Comparison of ENCODE assay signal across 8 cellular contexts in the genomic region with DNA sequence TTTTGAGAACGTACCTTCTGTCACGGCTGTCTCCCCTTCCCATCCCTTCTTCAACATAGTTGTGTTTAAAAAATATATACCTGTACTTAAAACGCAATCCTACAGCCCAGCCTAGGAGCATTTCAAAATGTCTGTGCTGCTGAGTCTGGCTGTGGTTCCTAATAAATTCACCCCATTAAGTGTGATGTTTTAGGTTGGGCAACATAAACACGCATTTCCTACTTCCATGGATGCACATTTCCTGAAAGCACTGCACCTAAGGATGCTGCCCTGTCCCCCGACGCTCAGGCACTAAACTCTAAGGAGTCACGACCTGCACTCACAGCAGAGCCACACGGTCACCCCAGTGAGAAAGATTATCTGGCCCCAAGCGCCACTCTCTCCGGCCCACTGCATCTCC. TPM values are rescaled to one million over a fixed set of nuclear protein-coding genes. Genes with fewer than 3 reads are reported as not detected.
A peak's percentile ranks its signal among the peaks of the same experiment; 100 is the strongest.
DNase-seq lines count a peak whose midpoint lies in the region; ATAC-seq and TF ChIP-seq lines count a peak whose summit lies in the region.

No MANE protein-coding gene starts in this region.

- POLR2A ChIA-PET in A673 (lab: Charles Lee; ENCODE audit: low non-redundant PET) (interaction anchor here (0.6 kb wide), 1 partner anchor 96 kb away, joined by 4 read pairs; no protein-coding TSS in a partner anchor), MCF 10A (lab: Yijun Ruan, JAX) (interaction anchor here (0.6 to 1.7 kb wide), 10 partner anchors 12 to 519 kb away, joined by 3 to 19 read pairs (median 4); a partner anchor contains a TSS)

- H3K4me1 Mint-ChIP-seq in MCF 10A (ENCODE audit: insufficient read depth, unreplicated experiment) (peaks cover 34% of the 10 kb centered on the region), memory B cell (peaks cover 41% of the 10 kb centered on the region)

- H3K27ac ChIP-seq in A673 (ENCODE audit: low read depth, low read length, poor library complexity, severe bottlenecking) (peak overlapping the region; percentile 97), KMS-11 (peak overlapping the region; percentile 96), vagina (peak overlapping the region; percentile 99)

- H3K79me2 ChIP-seq in KMS-11 (ENCODE audit: insufficient read depth, low read depth): peaks cover 59% of the 10 kb centered on the region

- H3K4me3 ChIP-seq in A673 (ENCODE audit: low read depth, low read length, poor library complexity, severe bottlenecking) (peak overlapping the region; percentile 82), KMS-11 (IDR thresholded peaks at IDR 0.05; ENCODE audit: insufficient read depth, low read depth, low read length) (no peak overlapping the region), vagina (peak overlapping the region; percentile 84 to 89)

- peak overlapping the region; percentile 89 for H3K4me3 Mint-ChIP-seq in MCF 10A (ENCODE audit: unreplicated experiment)
- H3K4me3 Mint-ChIP-seq in memory B cell: peak overlapping the region; percentile 94

- no peaks in the 10 kb centered on the region for H4K20me1 ChIP-seq in KMS-11 (ENCODE audit: insufficient read depth)

- TF ChIP-seq CTCF in A673 (conservative IDR thresholded peaks at IDR 0.05; ENCODE audit: low read depth, low read length): no peak
- TF ChIP-seq CTCF in KMS-11 (conservative IDR thresholded peaks at IDR 0.05; ENCODE audit: low read depth, low read length): no peak
- TF ChIP-seq CTCF in MCF 10A (IDR thresholded peaks at IDR 0.05; ENCODE audit: unreplicated experiment): no peak
- no peak for TF ChIP-seq CTCF in vagina (IDR thresholded peaks at IDR 0.05)

- H3K4me2 ChIP-seq in KMS-11: peak overlapping the region; percentile 86

- no peak for DNase-seq in A673 (ENCODE audit: low spot score)
- DNase-seq in MCF 10A (ENCODE audit: unreplicated experiment): peak; percentile 55
- DNase-seq in memory B cell (ENCODE audit: low spot score in 2 of 2): no peak
- DNase-seq in vagina (ENCODE audit: extremely low spot score in 2 of 2): no peak
- DNase-seq in activated gamma-delta T cell treated with Interleukin-2 at 50 U/mL for 16 hours: no peak

- H3K27me3 ChIP-seq in A673 (replicated peaks; ENCODE audit: insufficient read depth, low read depth, low read length, poor library complexity) (no peaks in the 10 kb centered on the region), KMS-11 (ENCODE audit: insufficient read depth, low read depth) (no peaks in the 10 kb centered on the region), vagina (no peaks in the 10 kb centered on the region)

- CTCF ChIA-PET in A673 (lab: Charles Lee): no interaction called here
- CTCF ChIA-PET in MCF 10A (lab: Yijun Ruan, JAX): interaction anchor here (0.7 kb wide), 1 partner anchor 87 kb away, joined by 3 read pairs; no protein-coding TSS in a partner anchor

- peak overlapping the region; percentile 96 for H3K9ac ChIP-seq in KMS-11

- BruUV-seq in A673 (replicated peaks; lab: Mats Ljungman, UMichigan) (no TSS peak), MCF 10A (replicated peaks; lab: Mats Ljungman, UMichigan) (no TSS peak)

- H2AFZ ChIP-seq in KMS-11 (ENCODE audit: low read depth): peak overlapping the region; percentile 27

- intact Hi-C loops in A673 (cut with micrococcal nuclease; ENCODE audit: unreplicated experiment): loop anchor here (5.0 to 10.0 kb wide), 5 partner anchors 90 to 560 kb away; a partner anchor contains a TSS
- intact Hi-C loops in MCF 10A (cut with micrococcal nuclease): loop anchor here (1.0 to 5.0 kb wide), 3 partner anchors 70 to 223 kb away; a partner anchor contains a TSS
- intact Hi-C loops in vagina (cut with DNase I): loop anchor here (2.0 to 10.0 kb wide), 3 partner anchors 83 to 555 kb away; a partner anchor contains a TSS

- H3K9me3 Mint-ChIP-seq in MCF 10A (ENCODE audit: unreplicated experiment) (no peaks in the 10 kb centered on the region), memory B cell (no peaks in the 10 kb centered on the region)

- H3K27me3 Mint-ChIP-seq in MCF 10A (ENCODE audit: insufficient read depth, unreplicated experiment) (no peaks in the 10 kb centered on the region), memory B cell (no peaks in the 10 kb centered on the region)

- H3K9me3 ChIP-seq in A673 (ENCODE audit: low read depth, low read length, poor library complexity, severe bottlenecking): peaks cover 6% of the 10 kb centered on the region
- no peaks in the 10 kb centered on the region for H3K9me3 ChIP-seq in vagina

- H3K36me3 Mint-ChIP-seq in MCF 10A (ENCODE audit: insufficient read depth, unreplicated experiment) (peaks cover 11% of the 10 kb centered on the region), memory B cell (no peaks in the 10 kb centered on the region)

- H3K4me1 ChIP-seq in A673 (ENCODE audit: insufficient read depth, low read length, poor library complexity, severe bottlenecking): peaks cover 59% of the 10 kb centered on the region
- H3K4me1 ChIP-seq in KMS-11 (ENCODE audit: low read depth, poor library complexity, severe bottlenecking): peaks cover 41% of the 10 kb centered on the region
- H3K4me1 ChIP-seq in vagina: peaks cover 44% of the 10 kb centered on the region

- no peak for TF ChIP-seq POLR2A in vagina (IDR thresholded peaks at IDR 0.05)

- H3K27ac Mint-ChIP-seq in MCF 10A (ENCODE audit: low read depth, unreplicated experiment) (peak overlapping the region; percentile 55), memory B cell (peak overlapping the region; percentile 99)

- H3K36me3 ChIP-seq in A673 (ENCODE audit: insufficient read depth, low read length, poor library complexity, severe bottlenecking) (peaks cover 6% of the 10 kb centered on the region), KMS-11 (ENCODE audit: insufficient read depth) (no peaks in the 10 kb centered on the region), vagina (no peaks in the 10 kb centered on the region)

- ATAC-seq in GM19372 (IDR thresholded peaks at IDR 0.05; ENCODE audit: low read depth, unreplicated experiment): peak; percentile 17
- ATAC-seq in memory B cell (ENCODE audit: low read depth): no peak
- ATAC-seq in HG03342 (IDR thresholded peaks at IDR 0.05; ENCODE audit: unreplicated experiment): no peak

RNA-seq across cellular contexts. Expression of a gene that starts 1.2 kb away (rescaled TPM):
- 24.0 and 25.3 TPM in 2 replicates for total RNA-seq in A673 (2021)
- total RNA-seq in MCF 10A (2022): 23.0 and 31.2 TPM in 2 replicates
- 33.9 TPM for total RNA-seq in vagina
